17 cellular contexts compared by ENCODE assay signal in the genomic region with DNA sequence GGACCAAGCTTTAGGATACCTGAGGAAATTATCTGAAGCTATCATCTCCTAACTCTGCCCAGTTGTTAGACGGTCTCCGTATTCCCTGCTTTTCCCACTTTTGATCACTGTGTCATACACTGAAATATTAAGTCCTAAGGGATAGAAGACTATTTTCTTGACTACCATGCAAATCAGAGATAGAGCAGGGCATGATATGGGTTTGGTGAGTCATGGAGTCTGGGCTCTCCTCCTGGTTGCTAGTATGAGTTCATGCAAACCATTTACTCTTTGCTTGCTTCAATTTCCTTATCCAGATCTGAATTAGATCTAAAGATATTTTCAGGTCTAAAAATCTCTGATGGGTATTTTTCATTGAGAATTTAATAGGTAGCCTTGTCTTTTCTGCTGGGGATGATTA. TPM values are rescaled to one million over a fixed set of nuclear protein-coding genes. Genes with fewer than 3 reads are reported as not detected.
A peak's percentile ranks its signal among the peaks of the same experiment; 100 is the strongest.
DNase-seq lines count a peak whose midpoint lies in the region; ATAC-seq, FAIRE-seq and TF ChIP-seq lines count a peak whose summit lies in the region.
"Had no signal": no experiment of that assay in that cellular context is flagged by ENCODE, and none has a peak within 500 bp of the region (broad histone marks: within the 10 kb centered on the region; RNA-seq: fewer than 3 reads in every experiment).

No MANE protein-coding gene starts in this region.

- H3K4me1 ChIP-seq in IMR-90 (ENCODE audit: control insufficient read depth, insufficient read depth, low read length) (peaks cover 2% of the 10 kb centered on the region; the same call in 1 of the 2 replicates), K562 (replicated peaks in 1 of 2; ENCODE audit: control insufficient read depth in 2 of 2, insufficient read depth in 2 of 2, low read length in 2 of 2) (no peaks in the 10 kb centered on the region)
- H3K4me1 ChIP-seq: Caco-2 had no signal

- no peak overlapping the region for H2BK120ac ChIP-seq in IMR-90 (ENCODE audit: low read depth, low read length)

- no peak for TF ChIP-seq POLR2A in IMR-90 (IDR thresholded peaks at IDR 0.05; ENCODE audit: low read depth, low read length)
- TF ChIP-seq POLR2A in K562 (conservative IDR thresholded peaks at IDR 0.05), result no peak

- no peak overlapping the region for H2AK9ac ChIP-seq in IMR-90 (replicated peaks; ENCODE audit: low read depth, low read length, poor library complexity)

- H3K27me3 ChIP-seq in IMR-90 (ENCODE audit: control insufficient read depth, insufficient read depth, low read length), result no peaks in the 10 kb centered on the region
- H3K27me3 ChIP-seq in K562 (ENCODE audit: control insufficient read depth in 2 of 2, insufficient read depth in 2 of 2, low read length in 2 of 2), result no peaks in the 10 kb centered on the region

- no peaks in the 10 kb centered on the region for H4K20me1 ChIP-seq in IMR-90 (ENCODE audit: insufficient read depth, low read length)
- no peaks in the 10 kb centered on the region for H4K20me1 ChIP-seq in K562 (replicated peaks; ENCODE audit: control insufficient read depth, insufficient read depth, low read length)

- POLR2A ChIA-PET in IMR-90 (lab: Charles Lee; ENCODE audit: unreplicated experiment) (no interaction called here), K562 (lab: Yijun Ruan, JAX) (interaction anchor here (0.5 kb wide), 1 partner anchor 173 kb away, joined by 3 read pairs; no protein-coding TSS in a partner anchor)

- peak; percentile 31 for DNase-seq in A172 (ENCODE audit: low spot score)
- DNase-seq in IMR-90, result peak; percentile 78
- no peak for DNase-seq in K562 (ENCODE audit: extremely low read depth in 1 of 4, low spot score in 3 of 4)
- peak; percentile 78 for DNase-seq in iris pigment epithelial cell (ENCODE audit: low read depth)
- DNase-seq in activated T-cell treated with anti-CD3 and anti-CD28 coated beads for 4 hours, result no peak
- DNase-seq in SHP77 (lab: John Stamatoyannopoulos, UW), result no peak
- DNase-seq: activated CD8-positive, alpha-beta memory T cell treated with anti-CD3 and anti-CD28 coated beads, Interleukin-2, amount 10 ng/mL, durations not matched to agents 7 days and 5 days; activated naive CD4-positive, alpha-beta T cell treated with anti-CD3 and anti-CD28 coated beads, Interleukin-2, amount 50 U/mL, for 16 hours; Caco-2; mesendoderm; nucleus accumbens had no signal

- no peak overlapping the region for H4K8ac ChIP-seq in IMR-90 (ENCODE audit: low read depth in 2 of 2, low read length in 2 of 2)

- no peak for TF ChIP-seq EP300 in K562 (IDR thresholded peaks at IDR 0.05; ENCODE audit: low read length)

- no peaks in the 10 kb centered on the region; the same call in 2 of the 3 replicates for H3K79me2 ChIP-seq in K562 (ENCODE audit: control insufficient read depth, insufficient read depth, low read length)

- H3K27ac ChIP-seq in IMR-90 (ENCODE audit: insufficient read depth, low read length), result no peak overlapping the region
- no peak overlapping the region for H3K27ac ChIP-seq in K562 (ENCODE audit: extremely low read depth, low read depth, low read length)

- intact Hi-C loops in IMR-90 (cut with micrococcal nuclease) (loop anchor here (2.0 kb wide), 1 partner anchor 14 kb away; no protein-coding TSS in a partner anchor), K562 (cut with micrococcal nuclease) (no loop called here)

- H3K14ac ChIP-seq in IMR-90 (replicated peaks; ENCODE audit: low read depth, low read length), result no peak overlapping the region

- H2BK5ac ChIP-seq in IMR-90 (ENCODE audit: low read depth, low read length, poor library complexity, severe bottlenecking), result no peak overlapping the region

- CTCF ChIA-PET in IMR-90 (lab: Yijun Ruan, JAX), result no interaction called here
- CTCF ChIA-PET in K562 (lab: Yijun Ruan, JAX; ENCODE audit: low intra/inter-chr PET ratio), result no interaction called here

- H3K9me3 ChIP-seq in IMR-90 (ENCODE audit: control insufficient read depth, insufficient read depth, low read length) (no peaks in the 10 kb centered on the region), K562 (replicated peaks; ENCODE audit: control insufficient read depth, insufficient read depth, low read depth, low read length) (no peaks in the 10 kb centered on the region)
- H3K9me3 ChIP-seq: Caco-2 had no signal

- peaks cover 26 to 51% of the 10 kb centered on the region in 2 experiments for H3K79me1 ChIP-seq in IMR-90 (ENCODE audit: low read depth in 1 of 2, low read length in 2 of 2)

- no peaks in the 10 kb centered on the region for H3K36me3 ChIP-seq in IMR-90 (ENCODE audit: control insufficient read depth, insufficient read depth, low read length)
- no peaks in the 10 kb centered on the region for H3K36me3 ChIP-seq in K562 (ENCODE audit: control insufficient read depth, insufficient read depth, low read length)

- no peak overlapping the region for H3K18ac ChIP-seq in IMR-90 (ENCODE audit: low read depth, low read length)

- TF ChIP-seq CTCF in IMR-90 (conservative IDR thresholded peaks at IDR 0.05; ENCODE audit: low read depth, low read length) (no peak), K562 (IDR thresholded peaks at IDR 0.05 in 2 of 3, conservative IDR thresholded peaks at IDR 0.05 in 1 of 3; ENCODE audit: insufficient read depth in 2 of 3, low read depth in 1 of 3, low read length in 3 of 3) (no peak)

- H3K56ac ChIP-seq in IMR-90 (ENCODE audit: extremely low read depth, insufficient read depth, low read length), result no peak overlapping the region

- no peak overlapping the region for H3K4ac ChIP-seq in IMR-90 (ENCODE audit: low read depth, low read length)

- no peak overlapping the region for H3K23ac ChIP-seq in IMR-90 (ENCODE audit: low read depth, low read length)

- H4K91ac ChIP-seq in IMR-90 (ENCODE audit: insufficient read depth, low read depth, low read length), result no peak overlapping the region

- no peak overlapping the region for H4K5ac ChIP-seq in IMR-90 (ENCODE audit: low read depth, low read length)

- no peak overlapping the region for H2AFZ ChIP-seq in IMR-90 (replicated peaks; ENCODE audit: low read length, poor library complexity)
- no peak overlapping the region for H2AFZ ChIP-seq in K562 (ENCODE audit: low read depth, low read length)

- WGBS in IMR-90 (ENCODE audit: extremely low coverage in 2 of 2, insufficient read length in 1 of 2), 2 experiments, result no CpG with 5 or more reads among the region's 2 CpGs
- 85% methylated on average over 2 of the region's 2 CpGs for WGBS in K562 (ENCODE audit: insufficient coverage, low coverage, missing lambda C conversion rate)

- BruUV-seq in IMR-90 (replicated peaks; lab: Mats Ljungman, UMichigan) (no TSS peak), K562 (replicated peaks; lab: Mats Ljungman, UMichigan) (no TSS peak)

- H3K9ac ChIP-seq in IMR-90 (ENCODE audit: low read depth, low read length), result no peak overlapping the region
- no peak overlapping the region for H3K9ac ChIP-seq in K562 (ENCODE audit: insufficient read depth in 1 of 2, low read depth in 2 of 2, low read length in 2 of 2)

- FAIRE-seq in K562 (lab: Jason Lieb, UNC), result no peak
- FAIRE-seq: A204.1 had no signal

- TF ChIP-seq RAD21 in IMR-90 (IDR thresholded peaks at IDR 0.05; ENCODE audit: low read length) (no peak), K562 (CRISPR knock-in tag; conservative IDR thresholded peaks at IDR 0.05 in 1 of 2, IDR thresholded peaks at IDR 0.05 in 1 of 2) (no peak)

- in situ Hi-C loops in IMR-90 (cut with MboI; ENCODE audit: low sequenced_read_pairs) (loop anchor here (25.0 kb wide), 1 partner anchor 773 kb away; no protein-coding TSS in a partner anchor), K562 (cut with MboI) (no loop called here)

- dilution Hi-C loops in IMR-90 (cut with HindIII; ENCODE audit: low sequenced_read_pairs, unreplicated experiment), result no loop called here

- no peaks in the 10 kb centered on the region for H3K9me1 ChIP-seq in IMR-90 (ENCODE audit: insufficient read depth, low read length)
- H3K9me1 ChIP-seq in K562 (ENCODE audit: control insufficient read depth, insufficient read depth, low read length), result no peaks in the 10 kb centered on the region

- ATAC-seq in IMR-90 (ENCODE audit: low read depth) (peak; percentile 86), K562 (no peak), HG02610 (IDR thresholded peaks at IDR 0.05; ENCODE audit: unreplicated experiment) (no peak), HG02798 (IDR thresholded peaks at IDR 0.05; ENCODE audit: poor library complexity, unreplicated experiment) (no peak)
- ATAC-seq: activated CD8-positive, alpha-beta memory T cell treated with anti-CD3 and anti-CD28 coated beads, Interleukin-2, amount 10 ng/mL, durations not matched to agents 7 days and 5 days; HCT116; WTC11 had no signal

- H3K4me3 ChIP-seq in IMR-90 (ENCODE audit: insufficient read depth, low read depth, low read length) (no peak overlapping the region), K562 (no peak overlapping the region)
- H3K4me3 ChIP-seq: smooth muscle cell had no signal

- H3K4me2 ChIP-seq in IMR-90 (ENCODE audit: low read depth, low read length) (no peak overlapping the region), K562 (ENCODE audit: insufficient read depth, low read length) (no peak overlapping the region)
- H3K4me2 ChIP-seq: smooth muscle cell had no signal

- H2BK20ac ChIP-seq in IMR-90 (ENCODE audit: low read depth, low read length), result no peak overlapping the region

- H2BK15ac ChIP-seq in IMR-90 (ENCODE audit: low read depth, low read length), result no peak overlapping the region

- H2AK5ac ChIP-seq in IMR-90 (ENCODE audit: low read depth, low read length), result no peak overlapping the region

RNA-seq across cellular contexts. Expression of gene EHBP1, which starts 55.0 kb away (rescaled TPM):
- 40.5 and 47.2 TPM in 2 replicates for total RNA-seq in A172 (2014; rRNA removed; shearing (Covaris generic))
- 44.4 and 55.0 TPM in 2 replicates for total RNA-seq in IMR-90 (2012; rRNA removed)
- polyA plus RNA-seq in IMR-90 (2012; rRNA removed), result 28.3 and 28.5 TPM in 2 replicates
- 8.3 and 11.9 TPM in 2 replicates for polyA plus RNA-seq in IMR-90 (2012; cell fraction: cytosol; rRNA removed)
- polyA plus RNA-seq in IMR-90 (2012; cell fraction: nucleus; rRNA removed; ENCODE audit: low replicate concordance), result 10.9 and 45.6 TPM in 2 replicates
- 56.2 and 142 TPM in 2 replicates for total RNA-seq in K562 (2011; cell fraction: chromatin; rRNA removed; ENCODE audit: low replicate concordance)
- 22.2 and 34.2 TPM in 2 replicates for total RNA-seq in K562 (2011; cell fraction: nucleolus; rRNA removed)
- 48.4 and 56.4 TPM in 2 replicates for total RNA-seq in K562 (2011; cell fraction: nucleoplasm; rRNA removed)
- 18.0 and 19.3 TPM in 2 replicates for total RNA-seq in K562 (2014; rRNA removed)
- total RNA-seq in K562 (2014; rRNA removed; fragmentation: Illumina TruSeq; extraction: Trizol), result 26.4 and 29.4 TPM in 2 replicates
- 18.8 and 23.3 TPM in 2 replicates for total RNA-seq in K562 (2015; rRNA removed; fragmentation: Illumina TruSeq; extraction: Trizol)
- total RNA-seq in K562 (2021), result 23.5 and 25.7 TPM in 2 replicates
- 17.1 and 19.2 TPM in 2 replicates for polyA plus RNA-seq in K562 (2011; rRNA removed)
- polyA plus RNA-seq in K562 (2011; cell fraction: cytosol; rRNA removed), result 3.4 and 7.1 TPM in 2 replicates
- 20.8 and 21.1 TPM in 2 replicates for polyA plus RNA-seq in K562 (2011; cell fraction: nucleus; rRNA removed)
- 18.0 and 20.8 TPM in 2 replicates for polyA plus RNA-seq in K562 (2012)
- polyA plus RNA-seq in K562 (2014; fragmentation: Illumina TruSeq; extraction: Trizol), result 22.0 and 26.6 TPM in 2 replicates
- 1 to 10 TPM; 8.9 to 9.6 TPM for polyA plus RNA-seq in K562 (2014; fragmentation: Nextera tagmentation; extraction: Ambion mirVana)
- 18.4 and 18.5 TPM in 2 replicates for polyA plus RNA-seq in K562 (2014; rRNA removed)
- 66.7 and 79.8 TPM in 2 replicates for polyA minus RNA-seq in K562 (2011; rRNA and poly(A)+ RNA removed)
- 13.6 and 15.0 TPM in 2 replicates for polyA minus RNA-seq in K562 (2011; cell fraction: cytosol; rRNA and poly(A)+ RNA removed)
- 41.3 and 76.3 TPM in 2 replicates for polyA minus RNA-seq in K562 (2011; cell fraction: nucleus; rRNA and poly(A)+ RNA removed)

Comparison
In these comparisons a context has a peak if more than half of its experiments do, and no peak if none do; other contexts are left out.
1. DNase-seq: peak in A172 (single experiment), IMR-90 (single experiment) and iris pigment epithelial cell (single experiment); none in K562 (0 of 4), activated T-cell treated with anti-CD3 and anti-CD28 coated beads for 4 hours (single experiment) and SHP77 (0 of 2).